Comparison of ENCODE assay signal across 10 cellular contexts in genomic region chr13:91247768-91248167, GRCh38.
DNase-seq lines count a peak whose midpoint lies in the region; ATAC-seq and TF ChIP-seq lines count a peak whose summit lies in the region.
"Had no signal": no experiment of that assay in that cellular context is flagged by ENCODE, and none has a peak within 500 bp of the region (broad histone marks: within the 10 kb centered on the region; RNA-seq: fewer than 3 reads in every experiment).

No MANE protein-coding gene starts in this region.

- no peaks in the 10 kb centered on the region for H3K36me3 Mint-ChIP-seq in brain
- H3K36me3 Mint-ChIP-seq in neural progenitor cell: peaks cover 6% of the 10 kb centered on the region

- H3K9me3 Mint-ChIP-seq in brain (peaks cover 0 to 6% (median 4%) of the 10 kb centered on the region in 5 experiments), neural progenitor cell (peaks cover 7% of the 10 kb centered on the region)

- H3K4me1 ChIP-seq in neural progenitor cell: peaks cover 16% of the 10 kb centered on the region
- H3K4me1 ChIP-seq: right atrium auricular region had no signal

- H3K79me2 ChIP-seq in neural progenitor cell (ENCODE audit: low read depth): no peaks in the 10 kb centered on the region

- H3K27me3 Mint-ChIP-seq in brain (peaks cover 8% of the 10 kb centered on the region), neural progenitor cell (ENCODE audit: insufficient read depth, low read depth) (peaks cover 2% of the 10 kb centered on the region)

- no peak overlapping the region for H3K4me3 Mint-ChIP-seq in brain
- H3K4me3 Mint-ChIP-seq in neural progenitor cell: no peak overlapping the region

- TF ChIP-seq CTCF in GM20000 (IDR thresholded peaks at IDR 0.05; ENCODE audit: extremely low read depth, missing control alignments): no peak
- TF ChIP-seq CTCF in brain (conservative IDR thresholded peaks at IDR 0.05): peak; percentile 62 to 73
- peak; percentile 82 for TF ChIP-seq CTCF in neural progenitor cell (IDR thresholded peaks at IDR 0.05)

- H3K4me1 Mint-ChIP-seq in brain (no peaks in the 10 kb centered on the region), neural progenitor cell (peaks cover 13% of the 10 kb centered on the region)

- peak overlapping the region; percentile 19 for H3K4me2 ChIP-seq in neural progenitor cell

- ATAC-seq in HG03097 (IDR thresholded peaks at IDR 0.05; ENCODE audit: low FRiP score, unreplicated experiment) (no peak), HG03439 (IDR thresholded peaks at IDR 0.05; ENCODE audit: unreplicated experiment) (no peak)

- H3K27ac Mint-ChIP-seq in brain (peak overlapping the region in 1 of 5 experiments; percentile 60), neural progenitor cell (peak overlapping the region; percentile 70)

- DNase-seq in GM20000 (ENCODE audit: low spot score): peak; percentile 6
- DNase-seq in NCI-H2227 treated with DMSO at 0.1 percent for 48 hours (lab: John Stamatoyannopoulos, UW): peak; percentile 7
- DNase-seq in neural progenitor cell (ENCODE audit: low spot score): no peak
- DNase-seq in activated CD4-positive, CD25-positive, alpha-beta regulatory T cell (lab: John Stamatoyannopoulos, UW): no peak
- DNase-seq: glutamatergic neuron, T1000 had no signal

- no peaks in the 10 kb centered on the region for H3K36me3 ChIP-seq in neural progenitor cell
- H3K36me3 ChIP-seq: right atrium auricular region had no signal

- H3F3A ChIP-seq in neural progenitor cell (ENCODE audit: low read depth): no peaks in the 10 kb centered on the region

- no peak overlapping the region for H3K4me3 ChIP-seq in neural progenitor cell
- H3K4me3 ChIP-seq: right atrium auricular region had no signal

- no peak overlapping the region for H2AFZ ChIP-seq in neural progenitor cell (replicated peaks)

- H3K9me3 ChIP-seq in neural progenitor cell (ENCODE audit: low read depth): no peaks in the 10 kb centered on the region
- H3K9me3 ChIP-seq: right atrium auricular region had no signal

- H3K27ac ChIP-seq in neural progenitor cell: no peak overlapping the region
- H3K27ac ChIP-seq: right atrium auricular region had no signal

- H4K20me1 ChIP-seq in neural progenitor cell (ENCODE audit: low read depth): no peaks in the 10 kb centered on the region

- H3K9ac ChIP-seq in neural progenitor cell: no peak overlapping the region

- H3K27me3 ChIP-seq in neural progenitor cell: no peaks in the 10 kb centered on the region
- H3K27me3 ChIP-seq: right atrium auricular region had no signal

Comparison
In these comparisons a context has a peak if more than half of its experiments do, and no peak if none do; other contexts are left out.
1. DNase-seq: peak in GM20000 (single experiment) and NCI-H2227 treated with DMSO at 0.1 percent for 48 hours (single experiment); none in neural progenitor cell (single experiment) and activated CD4-positive, CD25-positive, alpha-beta regulatory T cell (0 of 4).